In the genomic region with DNA sequence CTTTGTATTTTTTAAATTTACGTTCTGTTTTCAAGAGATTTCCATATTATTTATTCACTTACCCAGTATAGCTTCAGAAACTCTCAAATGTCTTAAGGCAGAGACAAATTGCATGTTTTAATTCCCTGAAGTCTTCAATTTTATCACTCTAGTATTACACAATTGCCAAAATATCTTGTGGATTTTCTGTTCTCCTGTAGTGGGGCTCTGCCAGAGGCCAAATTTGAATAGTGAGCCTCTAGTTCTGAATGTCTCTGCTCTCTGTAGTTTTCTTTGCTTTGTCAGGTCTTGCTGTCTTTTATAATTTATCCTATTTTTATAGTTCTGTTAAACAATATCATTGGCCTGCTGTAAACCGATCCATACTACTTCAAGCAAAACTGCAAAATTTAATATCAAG, we compare ENCODE assay signal across 19 cellular contexts.
DNase-seq lines count a peak whose midpoint lies in the region; ATAC-seq and TF ChIP-seq lines count a peak whose summit lies in the region.
"Had no signal": no experiment of that assay in that cellular context is flagged by ENCODE, and none has a peak within 500 bp of the region (broad histone marks: within the 10 kb centered on the region; RNA-seq: fewer than 3 reads in every experiment).

No MANE protein-coding gene starts in this region.

- intact Hi-C loops in left cardiac atrium (cut with DNase I), result no loop called here
- intact Hi-C loops in sciatic nerve (cut with DNase I), result no loop called here

- H3K4me3 ChIP-seq in AG09309 (ENCODE audit: control insufficient read depth, low read depth, low read length), result no peak overlapping the region
- H3K4me3 ChIP-seq: MG63, SJCRH30 had no signal

- CTCF ChIA-PET in RWPE1 (lab: Yijun Ruan, JAX), result interaction anchor here (0.7 kb wide), 1 partner anchor 165 kb away, joined by 7 read pairs; no protein-coding TSS in a partner anchor

- DNase-seq in AG09309 (ENCODE audit: low read depth) (peak; percentile 10), left cardiac atrium (no peak), sciatic nerve (ENCODE audit: low spot score) (no peak), AG08396 (ENCODE audit: low spot score) (no peak), EL (no peak), RWPE1 (ENCODE audit: low spot score) (no peak), NOMO-1 treated with dmso at 0.1 percent for 144 hours (lab: John Stamatoyannopoulos, UW; ENCODE audit: unreplicated experiment) (no peak)
- DNase-seq: BE2C; Calu3; CD4-positive, alpha-beta T cell; H7; Karpas-422; MG63; NCI-H1092 treated with DMSO at 0.1 percent for 48 hours; NCI-H1694 treated with DMSO at 0.1 percent for 48 hours; NCI-H345; NCI-H526; SJCRH30 had no signal

- POLR2A ChIA-PET in RWPE1 (lab: Yijun Ruan, JAX; ENCODE audit: low non-redundant PET), result no interaction called here

- ATAC-seq in left cardiac atrium (peak; percentile 50 to 79), sciatic nerve (peak; percentile 84)

- no peak for TF ChIP-seq CTCF in AG09309 (IDR thresholded peaks at IDR 0.05; ENCODE audit: control insufficient read depth, insufficient read depth, low read depth, low read length, missing control alignments)
- no peak for TF ChIP-seq CTCF in VCaP (conservative IDR thresholded peaks at IDR 0.05)
- TF ChIP-seq CTCF in RWPE1 (conservative IDR thresholded peaks at IDR 0.05; ENCODE audit: low read depth), result no peak

- H3K27ac ChIP-seq in VCaP, result peak overlapping the region; percentile 14; the same call in 1 of the 2 replicates
- H3K27ac ChIP-seq in RWPE1, result no peak overlapping the region
- H3K27ac ChIP-seq: SJCRH30 had no signal
